1 cellular context compared by ENCODE assay signal in genomic region chr16:89615596-89616090, GRCh38.
TF ChIP-seq lines count a peak whose summit lies in the region.

No MANE protein-coding gene starts in this region.

TF ChIP-seq in H1, 55 proteins besides CTCF, POLR2A, EP300 and RAD21:
- TF ChIP-seq GABPA (IDR thresholded peaks at IDR 0.05; ENCODE audit: borderline replicate concordance, insufficient read depth, low read length), result peak; percentile 71; the same call in 1 of the 2 replicates
- 0 out of 2 replicates have a peak, but pooled peaks have one; percentile 24 for TF ChIP-seq MAX (IDR thresholded peaks at IDR 0.05)
- TF ChIP-seq BACH1 (IDR thresholded peaks at IDR 0.05; ENCODE audit: low read length), result 0 out of 2 replicates have a peak, but pooled peaks have one; percentile 40
- TF ChIP-seq HDAC6 (IDR thresholded peaks at IDR 0.05; ENCODE audit: low read depth, low read length), result no peak
- TF ChIP-seq RBBP5 (IDR thresholded peaks at IDR 0.05; ENCODE audit: borderline replicate concordance, low read depth, low read length), result no peak
